In genomic region chr18:22033085-22033484, GRCh38 we compare ENCODE assay signal across 31 cellular contexts.
DNase-seq lines count a peak whose midpoint lies in the region; ATAC-seq and TF ChIP-seq lines count a peak whose summit lies in the region.
"Had no signal": no experiment of that assay in that cellular context is flagged by ENCODE, and none has a peak within 500 bp of the region (broad histone marks: within the 10 kb centered on the region; RNA-seq: fewer than 3 reads in every experiment).

No MANE protein-coding gene starts in this region.

- TF ChIP-seq CTCF in PC-3 (conservative IDR thresholded peaks at IDR 0.05; ENCODE audit: low read depth, low read length): no peak
- TF ChIP-seq CTCF in endodermal cell (conservative IDR thresholded peaks at IDR 0.05): no peak
- TF ChIP-seq CTCF in omental fat pad (IDR thresholded peaks at IDR 0.05): no peak
- TF ChIP-seq CTCF in GM20000 (IDR thresholded peaks at IDR 0.05; ENCODE audit: extremely low read depth, missing control alignments): no peak

- H3K4me3 Mint-ChIP-seq in endodermal cell: no peak overlapping the region
- H3K4me3 Mint-ChIP-seq: activated naive CD4-positive, alpha-beta T cell treated with anti-CD3 and anti-CD28 coated beads for 36 hours; activated T-helper 1 cell treated with anti-CD3 and anti-CD28 coated beads, Interleukin-12 subunit alpha, Interleukin-12 subunit beta, Interleukin-2, Interleukin-4 antibody, amounts not matched to agents 30 ng/mL and 10 ng/mL and 1 ng/mL, durations not matched to agents 14 hours and 24 hours and 36 hours; immature natural killer cell; naive thymus-derived CD8-positive, alpha-beta T cell; stimulated activated memory B cell treated with anti-CD40 and anti-IgM and Interleukin-4, amounts not matched to agents 10 μg/mL and 1 μg/mL and 100 μg/mL, for 72 hours had no signal

- H3K79me2 ChIP-seq in ACC112 (ENCODE audit: control insufficient read depth, insufficient read depth, low read length, unreplicated experiment) (no peaks in the 10 kb centered on the region), PC-3 (ENCODE audit: low read length) (no peaks in the 10 kb centered on the region)

- peak overlapping the region; percentile 42; the same call in 1 of the 2 replicates for H3K27ac ChIP-seq in ACC112 (ENCODE audit: low read depth, low read length)
- H3K27ac ChIP-seq in PC-3 (ENCODE audit: low read length): peak overlapping the region; percentile 86
- peak overlapping the region; percentile 52 for H3K27ac ChIP-seq in endodermal cell (ENCODE audit: low read depth, low read length)
- H3K27ac ChIP-seq: adrenal gland, gastroesophageal sphincter, KMS-11 had no signal

- no peaks in the 10 kb centered on the region for H3K27me3 ChIP-seq in ACC112 (ENCODE audit: insufficient read depth, low read length)
- H3K27me3 ChIP-seq in PC-3 (ENCODE audit: low read length): no peaks in the 10 kb centered on the region
- no peaks in the 10 kb centered on the region for H3K27me3 ChIP-seq in endodermal cell (ENCODE audit: control insufficient read depth, insufficient read depth, low read length, poor library complexity, severe bottlenecking)
- H3K27me3 ChIP-seq: adrenal gland, upper lobe of left lung had no signal

- H3K27me3 Mint-ChIP-seq in endodermal cell (ENCODE audit: insufficient read depth): no peaks in the 10 kb centered on the region
- H3K27me3 Mint-ChIP-seq: stimulated activated memory B cell treated with anti-CD40 and anti-IgM and Interleukin-4, amounts not matched to agents 10 μg/mL and 1 μg/mL and 100 μg/mL, for 72 hours had no signal

- peaks cover 18% of the 10 kb centered on the region for H3K4me1 ChIP-seq in ACC112 (ENCODE audit: control insufficient read depth, insufficient read depth, low read length, unreplicated experiment)
- peaks cover 17% of the 10 kb centered on the region for H3K4me1 ChIP-seq in PC-3 (ENCODE audit: insufficient read depth, low read length)
- peaks cover 12% of the 10 kb centered on the region for H3K4me1 ChIP-seq in endodermal cell (ENCODE audit: control insufficient read depth, insufficient read depth, low read length)
- H3K4me1 ChIP-seq: adrenal gland, gastroesophageal sphincter had no signal

- H3K4me3 ChIP-seq in ACC112 (ENCODE audit: low read depth, low read length) (no peak overlapping the region), PC-3 (ENCODE audit: low read length) (peak overlapping the region; percentile 43), endodermal cell (ENCODE audit: low read length) (no peak overlapping the region)
- H3K4me3 ChIP-seq: adrenal gland, gastroesophageal sphincter, upper lobe of left lung had no signal

- H3K36me3 ChIP-seq in ACC112 (ENCODE audit: insufficient read depth, low read length) (no peaks in the 10 kb centered on the region), PC-3 (ENCODE audit: low read depth, low read length) (no peaks in the 10 kb centered on the region), endodermal cell (ENCODE audit: control insufficient read depth, insufficient read depth, low read length) (no peaks in the 10 kb centered on the region)
- H3K36me3 ChIP-seq: adrenal gland, gastroesophageal sphincter, upper lobe of left lung had no signal

- peak overlapping the region; percentile 74 for H3K4me2 ChIP-seq in PC-3 (ENCODE audit: low read length)
- H3K4me2 ChIP-seq: KMS-11 had no signal

- H3K36me3 Mint-ChIP-seq in endodermal cell (ENCODE audit: low read depth): no peaks in the 10 kb centered on the region
- H3K36me3 Mint-ChIP-seq: brain; immature natural killer cell; naive thymus-derived CD8-positive, alpha-beta T cell; stimulated activated memory B cell treated with anti-CD40 and anti-IgM and Interleukin-4, amounts not matched to agents 10 μg/mL and 1 μg/mL and 100 μg/mL, for 72 hours had no signal

- no TSS peak for BruUV-seq in PC-3 (replicated peaks; lab: Mats Ljungman, UMichigan)

- peak overlapping the region; percentile 85 for H3K27ac Mint-ChIP-seq in endodermal cell
- H3K27ac Mint-ChIP-seq: activated naive CD4-positive, alpha-beta T cell treated with anti-CD3 and anti-CD28 coated beads for 36 hours; activated T-helper 1 cell treated with anti-CD3 and anti-CD28 coated beads, Interleukin-12 subunit alpha, Interleukin-12 subunit beta, Interleukin-2, Interleukin-4 antibody, amounts not matched to agents 30 ng/mL and 10 ng/mL and 1 ng/mL, durations not matched to agents 14 hours and 24 hours and 36 hours; immature natural killer cell; naive thymus-derived CD8-positive, alpha-beta T cell; stimulated activated memory B cell treated with anti-CD40 and anti-IgM and Interleukin-4, amounts not matched to agents 10 μg/mL and 1 μg/mL and 100 μg/mL, for 72 hours had no signal

- H2AFZ ChIP-seq in ACC112 (ENCODE audit: low read length, unreplicated experiment) (no peak overlapping the region), PC-3 (ENCODE audit: low read length) (peak overlapping the region; percentile 52; the same call in 1 of the 2 replicates)

- H4K20me1 ChIP-seq in PC-3 (ENCODE audit: low read length): no peaks in the 10 kb centered on the region

- no peaks in the 10 kb centered on the region for H3K9me3 Mint-ChIP-seq in endodermal cell
- H3K9me3 Mint-ChIP-seq: activated T-helper 1 cell treated with anti-CD3 and anti-CD28 coated beads, Interleukin-12 subunit alpha, Interleukin-12 subunit beta, Interleukin-2, Interleukin-4 antibody, amounts not matched to agents 30 ng/mL and 10 ng/mL and 1 ng/mL, durations not matched to agents 14 hours and 24 hours and 36 hours; immature natural killer cell; stimulated activated memory B cell treated with anti-CD40 and anti-IgM and Interleukin-4, amounts not matched to agents 10 μg/mL and 1 μg/mL and 100 μg/mL, for 72 hours had no signal

- POLR2A ChIA-PET in PC-3 (lab: Charles Lee; ENCODE audit: unreplicated experiment): interaction anchor here (0.6 kb wide), 1 partner anchor 1606 kb away, joined by 5 read pairs; no protein-coding TSS in a partner anchor

- H3F3A ChIP-seq in PC-3 (ENCODE audit: low read length, unreplicated experiment): no peaks in the 10 kb centered on the region

- peaks cover 30% of the 10 kb centered on the region for H3K4me1 Mint-ChIP-seq in endodermal cell
- H3K4me1 Mint-ChIP-seq: immature natural killer cell; naive thymus-derived CD8-positive, alpha-beta T cell; stimulated activated memory B cell treated with anti-CD40 and anti-IgM and Interleukin-4, amounts not matched to agents 10 μg/mL and 1 μg/mL and 100 μg/mL, for 72 hours had no signal

- DNase-seq in PC-3: no peak
- peak; percentile 55 for DNase-seq in endodermal cell
- no peak for DNase-seq in omental fat pad (ENCODE audit: low spot score)
- no peak for DNase-seq in COR-L47 (lab: John Stamatoyannopoulos, UW)
- no peak for DNase-seq in GM20000 (ENCODE audit: low spot score)
- DNase-seq in activated naive CD4-positive, alpha-beta T cell treated with Interleukin-2 at 50 U/mL for 16 hours: no peak
- DNase-seq: activated CD4-positive, alpha-beta T cell treated with anti-CD3 and anti-CD28 coated beads, Interleukin-2, amount 50 U/mL, for 48 hours; activated CD4-positive, CD25-positive, alpha-beta regulatory T cell treated with anti-CD3 and anti-CD28 coated beads, Interleukin-2, amount 50 U/mL, for 72 hours; activated naive CD4-positive, alpha-beta T cell treated with anti-CD3 and anti-CD28 coated beads for 36 hours; GOT3; immature natural killer cell; midbrain; MM.1S; naive thymus-derived CD8-positive, alpha-beta T cell; NCI-H1105 treated with DMSO at 0.1 percent for 48 hours; NCI-H2029; NCI-H524 treated with DMSO at 0.1 percent for 48 hours; NK-92 treated with Interleukin-12 subunit alpha and Interleukin-12 subunit beta, amount 100 ng/mL, for 24 hours; occipital lobe; retina; SHP77 treated with DMSO at 0.1 percent for 48 hours; substantia nigra had no signal

- peak overlapping the region; percentile 39 for H3K9ac ChIP-seq in PC-3 (ENCODE audit: low read length)
- H3K9ac ChIP-seq in endodermal cell (ENCODE audit: extremely low read depth, low read length, poor library complexity, severe bottlenecking): peak overlapping the region; percentile 23
- H3K9ac ChIP-seq: KMS-11 had no signal

- intact Hi-C loops in PC-3 (cut with micrococcal nuclease): loop anchor here (2.0 kb wide), 2 partner anchors 136 to 250 kb away; partner anchors contain the start of gene GATA6

- CTCF ChIA-PET in PC-3 (lab: Charles Lee): no interaction called here

- H3K9me3 ChIP-seq in PC-3 (ENCODE audit: low read length): no peaks in the 10 kb centered on the region
- peaks cover 6% of the 10 kb centered on the region for H3K9me3 ChIP-seq in endodermal cell (ENCODE audit: control insufficient read depth, low read length)
- H3K9me3 ChIP-seq: adrenal gland, gastroesophageal sphincter, upper lobe of left lung had no signal

- no peaks in the 10 kb centered on the region for H3K9me2 ChIP-seq in PC-3 (replicated peaks; ENCODE audit: low read length)

- ATAC-seq in PC-3 (no peak), omental fat pad (ENCODE audit: low FRiP score) (peak; percentile 8), GM21786 (IDR thresholded peaks at IDR 0.05; ENCODE audit: unreplicated experiment) (no peak)
- ATAC-seq: gastroesophageal sphincter; naive thymus-derived CD8-positive, alpha-beta T cell; stimulated activated memory B cell treated with anti-CD40 and anti-IgM and Interleukin-4, amounts not matched to agents 10 μg/mL and 1 μg/mL and 100 μg/mL, for 72 hours had no signal

- WGBS in endodermal cell (ENCODE audit: insufficient coverage in 1 of 2, insufficient read length in 1 of 2), 2 experiments: 67 to 74% methylated on average over 6 to 8 of the region's 8 CpGs
